In genomic region chr17:82314012-82314720, GRCh38 we compare ENCODE assay signal across 20 cellular contexts. TPM values are rescaled to one million over a fixed set of nuclear protein-coding genes. Genes with fewer than 3 reads are reported as not detected.
A peak's percentile ranks its signal among the peaks of the same experiment; 100 is the strongest.
DNase-seq lines count a peak whose midpoint lies in the region; ATAC-seq and TF ChIP-seq lines count a peak whose summit lies in the region.
"Had no signal": no experiment of that assay in that cellular context is flagged by ENCODE, and none has a peak within 500 bp of the region (broad histone marks: within the 10 kb centered on the region; RNA-seq: fewer than 3 reads in every experiment).

No MANE protein-coding gene starts in this region.

- no peaks in the 10 kb centered on the region for H3K9me3 ChIP-seq in T-helper 17 cell (ENCODE audit: control insufficient read depth, low read length, poor library complexity, severe bottlenecking)
- H3K9me3 ChIP-seq: left ventricle myocardium inferior had no signal

- ATAC-seq in T-helper 17 cell, result no peak
- ATAC-seq in stimulated activated naive CD8-positive, alpha-beta T cell treated with anti-CD3 and anti-CD28 coated beads, Interleukin-15, amount 100 ng/mL, for 72 hours, result no peak
- ATAC-seq in HG03159 (IDR thresholded peaks at IDR 0.05; ENCODE audit: unreplicated experiment), result no peak
- ATAC-seq: activated CD8-positive, alpha-beta memory T cell treated with anti-CD3 and anti-CD28 coated beads, Interleukin-2, amount 10 ng/mL, durations not matched to agents 7 days and 5 days; Right ventricle myocardium inferior had no signal

- no peaks in the 10 kb centered on the region for H3K27me3 Mint-ChIP-seq in activated naive CD4-positive, alpha-beta T cell treated with anti-CD3 and anti-CD28 coated beads, Interleukin-2, amount 50 U/mL, for 24 hours
- H3K27me3 Mint-ChIP-seq in T-helper 17 cell (no peaks in the 10 kb centered on the region), glutamatergic neuron (ENCODE audit: unreplicated experiment) (peaks cover 6% of the 10 kb centered on the region)
- H3K27me3 Mint-ChIP-seq in stimulated activated naive CD8-positive, alpha-beta T cell treated with anti-CD3 and anti-CD28 coated beads, Interleukin-15, amount 100 ng/mL, for 72 hours, result no peaks in the 10 kb centered on the region
- H3K27me3 Mint-ChIP-seq: activated CD8-positive, alpha-beta memory T cell treated with anti-CD3 and anti-CD28 coated beads, Interleukin-2, amount 10 ng/mL, durations not matched to agents 7 days and 5 days had no signal

- peaks cover 5% of the 10 kb centered on the region for H3K36me3 Mint-ChIP-seq in activated naive CD4-positive, alpha-beta T cell treated with anti-CD3 and anti-CD28 coated beads, Interleukin-2, amount 50 U/mL, for 24 hours
- H3K36me3 Mint-ChIP-seq in T-helper 17 cell (ENCODE audit: low read depth) (no peaks in the 10 kb centered on the region), glutamatergic neuron (ENCODE audit: unreplicated experiment) (no peaks in the 10 kb centered on the region)
- H3K36me3 Mint-ChIP-seq: brain had no signal

- no peaks in the 10 kb centered on the region for H3K9me3 Mint-ChIP-seq in activated naive CD4-positive, alpha-beta T cell treated with anti-CD3 and anti-CD28 coated beads, Interleukin-2, amount 50 U/mL, for 24 hours
- H3K9me3 Mint-ChIP-seq in glutamatergic neuron (ENCODE audit: unreplicated experiment), result no peaks in the 10 kb centered on the region
- H3K9me3 Mint-ChIP-seq in stimulated activated naive CD8-positive, alpha-beta T cell treated with anti-CD3 and anti-CD28 coated beads, Interleukin-15, amount 100 ng/mL, for 72 hours, result no peaks in the 10 kb centered on the region

- peaks cover 17% of the 10 kb centered on the region for H3K4me1 Mint-ChIP-seq in activated naive CD4-positive, alpha-beta T cell treated with anti-CD3 and anti-CD28 coated beads, Interleukin-2, amount 50 U/mL, for 24 hours
- H3K4me1 Mint-ChIP-seq in T-helper 17 cell, result peaks cover 23% of the 10 kb centered on the region
- H3K4me1 Mint-ChIP-seq in glutamatergic neuron (ENCODE audit: low read depth, unreplicated experiment), result peaks cover 3% of the 10 kb centered on the region
- peaks cover 22% of the 10 kb centered on the region for H3K4me1 Mint-ChIP-seq in stimulated activated naive CD8-positive, alpha-beta T cell treated with anti-CD3 and anti-CD28 coated beads, Interleukin-15, amount 100 ng/mL, for 72 hours

- peak overlapping the region; percentile 82 for H3K27ac Mint-ChIP-seq in activated naive CD4-positive, alpha-beta T cell treated with anti-CD3 and anti-CD28 coated beads, Interleukin-2, amount 50 U/mL, for 24 hours
- H3K27ac Mint-ChIP-seq in T-helper 17 cell (no peak overlapping the region), glutamatergic neuron (ENCODE audit: unreplicated experiment) (no peak overlapping the region)
- H3K27ac Mint-ChIP-seq in stimulated activated naive CD8-positive, alpha-beta T cell treated with anti-CD3 and anti-CD28 coated beads, Interleukin-15, amount 100 ng/mL, for 72 hours, result peak overlapping the region; percentile 46 to 94
- H3K27ac Mint-ChIP-seq: activated CD8-positive, alpha-beta memory T cell treated with anti-CD3 and anti-CD28 coated beads, Interleukin-2, amount 10 ng/mL, durations not matched to agents 7 days and 5 days; brain had no signal

- no peak for DNase-seq in activated naive CD4-positive, alpha-beta T cell (lab: John Stamatoyannopoulos, UW)
- no peak for DNase-seq in T-helper 17 cell
- DNase-seq in glutamatergic neuron, result peak; percentile 24
- no peak for DNase-seq in stimulated activated naive CD8-positive, alpha-beta T cell treated with anti-CD3 and anti-CD28 coated beads, Interleukin-15, amount 100 ng/mL, for 72 hours
- DNase-seq in HT-29 (ENCODE audit: low spot score), result no peak
- DNase-seq in 8988T, result no peak
- DNase-seq: activated CD8-positive, alpha-beta memory T cell treated with anti-CD3 and anti-CD28 coated beads, Interleukin-2, amount 10 ng/mL, durations not matched to agents 7 days and 5 days; Calu3; left ventricle myocardium inferior; NCI-H1417; NCI-H524 treated with DMSO at 0.1 percent for 48 hours; trophoblast cell had no signal

- peak overlapping the region; percentile 44 for H3K4me3 Mint-ChIP-seq in activated naive CD4-positive, alpha-beta T cell treated with anti-CD3 and anti-CD28 coated beads, Interleukin-2, amount 50 U/mL, for 24 hours
- H3K4me3 Mint-ChIP-seq in T-helper 17 cell, result peak overlapping the region; percentile 53
- no peak overlapping the region for H3K4me3 Mint-ChIP-seq in glutamatergic neuron (ENCODE audit: unreplicated experiment)
- no peak overlapping the region for H3K4me3 Mint-ChIP-seq in stimulated activated naive CD8-positive, alpha-beta T cell treated with anti-CD3 and anti-CD28 coated beads, Interleukin-15, amount 100 ng/mL, for 72 hours
- H3K4me3 Mint-ChIP-seq: brain had no signal

- TF ChIP-seq CTCF in glutamatergic neuron (IDR thresholded peaks at IDR 0.05; ENCODE audit: partially characterized antibody, unreplicated experiment), result no peak

RNA-seq across cellular contexts. Expression of gene CD7, which starts 3.2 kb away (rescaled TPM):
- 100 to 1,000 TPM; 119 to 122 TPM for total RNA-seq in T-helper 17 cell
- 0.27 TPM for total RNA-seq in glutamatergic neuron (ENCODE audit: unreplicated experiment)
- total RNA-seq in HT-29 (2014; rRNA removed; shearing (Covaris generic)), result not detected in 2 replicates
- total RNA-seq: Calu3, M059J had no signal

RNA-seq across cellular contexts. Expression of gene SECTM1, which starts 19.4 kb away (rescaled TPM):
- total RNA-seq in T-helper 17 cell, result 1 to 10 TPM; 4.4 to 6.0 TPM
- 0.29 TPM for total RNA-seq in glutamatergic neuron (ENCODE audit: unreplicated experiment)
- 2.9 and 3.2 TPM in 2 replicates for total RNA-seq in HT-29 (2014; rRNA removed; shearing (Covaris generic))

RNA-seq across cellular contexts. Expression of gene CSNK1D, which starts 40.7 kb away (rescaled TPM):
- total RNA-seq in T-helper 17 cell, result 100 to 1,000 TPM; 218 to 273 TPM
- 211 TPM for total RNA-seq in glutamatergic neuron (ENCODE audit: unreplicated experiment)
- 47.8 and 60.4 TPM in 2 replicates for total RNA-seq in HT-29 (2014; rRNA removed; shearing (Covaris generic))

RNA-seq across cellular contexts. Expression of gene TEX19, which starts 44.9 kb away (rescaled TPM):
- not detected for total RNA-seq in T-helper 17 cell
- not detected for total RNA-seq in glutamatergic neuron (ENCODE audit: unreplicated experiment)
- total RNA-seq in HT-29 (2014; rRNA removed; shearing (Covaris generic)), result 0.10 and 1.1 TPM in 2 replicates
- total RNA-seq: Calu3, left ventricle myocardium inferior, mucosa of gallbladder, omental fat pad, Right ventricle myocardium inferior had no signal

RNA-seq across cellular contexts. Expression of gene UTS2R, which starts 57.4 kb away (rescaled TPM):
- total RNA-seq in T-helper 17 cell, result not detected
- 7.2 TPM for total RNA-seq in glutamatergic neuron (ENCODE audit: unreplicated experiment)
- total RNA-seq in HT-29 (2014; rRNA removed; shearing (Covaris generic)), result not detected in 2 replicates
- total RNA-seq: Calu3, H4, M059J, mucosa of gallbladder, omental fat pad had no signal

Comparison
In these comparisons a context has a peak if more than half of its experiments do, and no peak if none do; other contexts are left out.
1. H3K27ac Mint-ChIP-seq: peak in activated naive CD4-positive, alpha-beta T cell treated with anti-CD3 and anti-CD28 coated beads, Interleukin-2, amount 50 U/mL, for 24 hours (single experiment) and stimulated activated naive CD8-positive, alpha-beta T cell treated with anti-CD3 and anti-CD28 coated beads, Interleukin-15, amount 100 ng/mL, for 72 hours (2 of 2); none in T-helper 17 cell (single experiment) and glutamatergic neuron (single experiment).
2. H3K4me3 Mint-ChIP-seq: peak in activated naive CD4-positive, alpha-beta T cell treated with anti-CD3 and anti-CD28 coated beads, Interleukin-2, amount 50 U/mL, for 24 hours (single experiment) and T-helper 17 cell (single experiment); none in glutamatergic neuron (single experiment) and stimulated activated naive CD8-positive, alpha-beta T cell treated with anti-CD3 and anti-CD28 coated beads, Interleukin-15, amount 100 ng/mL, for 72 hours (0 of 2).
3. RNA of gene CD7, which starts 3.2 kb away (total RNA-seq): 119 to 122 TPM in T-helper 17 cell; 0.27 TPM in glutamatergic neuron (single experiment) and not detected in HT-29; every median in the first group is over 10 times any median in the second.